ENCODE assay signal across 8 cellular contexts in genomic region chr16:21359537-21359936, GRCh38.
DNase-seq lines count a peak whose midpoint lies in the region; ATAC-seq and TF ChIP-seq lines count a peak whose summit lies in the region.
"Not testable (repeated sequence)": the region's sequence is repeated elsewhere in the genome, so short reads cannot be mapped to it uniquely, and the experiment has no call there.

No MANE protein-coding gene starts in this region.

- H3F3A ChIP-seq in SU-DHL-6 (ENCODE audit: insufficient read depth), result peaks cover 51% of the 10 kb centered on the region

- H3K36me3 ChIP-seq in BLaER1; SU-DHL-6 (ENCODE audit: low read length): not testable (repeated sequence)

- peaks cover 10% of the 10 kb centered on the region for H3K4me1 Mint-ChIP-seq in stimulated activated naive CD8-positive, alpha-beta T cell treated with anti-CD3 and anti-CD28 coated beads, Interleukin-15, amount 100 ng/mL, for 72 hours

- H3K27ac Mint-ChIP-seq in stimulated activated naive CD8-positive, alpha-beta T cell treated with anti-CD3 and anti-CD28 coated beads, Interleukin-15, amount 100 ng/mL, for 72 hours, result not testable (repeated sequence)

- not testable (repeated sequence) for H3K4me3 Mint-ChIP-seq in stimulated activated naive CD8-positive, alpha-beta T cell treated with anti-CD3 and anti-CD28 coated beads, Interleukin-15, amount 100 ng/mL, for 72 hours

- TF ChIP-seq CTCF in SU-DHL-6 (IDR thresholded peaks at IDR 0.05; ENCODE audit: insufficient read depth, low read length, poor library complexity, severe bottlenecking), result not testable (repeated sequence)

- DNase-seq in germinal center (ENCODE audit: low spot score), result peak; percentile 6
- not testable (repeated sequence) for DNase-seq in stimulated activated naive CD8-positive, alpha-beta T cell treated with anti-CD3 and anti-CD28 coated beads, Interleukin-15, amount 100 ng/mL, for 72 hours

- H3K27ac ChIP-seq in BLaER1 (peak overlapping the region; percentile 82), SU-DHL-6 (ENCODE audit: low read depth, low read length) (peak overlapping the region; percentile 99)

- H4K20me1 ChIP-seq in BLaER1; SU-DHL-6 (ENCODE audit: low read depth, low read length): not testable (repeated sequence)

- H3K9ac ChIP-seq in BLaER1 (peak overlapping the region; percentile 64; the same call in 1 of the 2 replicates), SU-DHL-6 (ENCODE audit: low read length) (peak overlapping the region; percentile 62)

- H3K9me3 ChIP-seq in BLaER1; SU-DHL-6 (ENCODE audit: insufficient read depth, low read length): not testable (repeated sequence)

- H3K4me3 ChIP-seq in BLaER1; SU-DHL-6 (ENCODE audit: insufficient read depth, low read length, poor library complexity, severe bottlenecking): not testable (repeated sequence)

- ATAC-seq in GM18909 (IDR thresholded peaks at IDR 0.05; ENCODE audit: poor library complexity, unreplicated experiment) (peak; percentile 6), GM21576 (IDR thresholded peaks at IDR 0.05; ENCODE audit: unreplicated experiment) (peak; percentile 5), HG02943 (IDR thresholded peaks at IDR 0.05; ENCODE audit: low read depth, unreplicated experiment) (peak; percentile 3), HG03439 (IDR thresholded peaks at IDR 0.05; ENCODE audit: unreplicated experiment) (peak; percentile 2)
- peak; percentile 43 for ATAC-seq in stimulated activated naive CD8-positive, alpha-beta T cell treated with anti-CD3 and anti-CD28 coated beads, Interleukin-15, amount 100 ng/mL, for 72 hours

- H3K9me3 Mint-ChIP-seq in stimulated activated naive CD8-positive, alpha-beta T cell treated with anti-CD3 and anti-CD28 coated beads, Interleukin-15, amount 100 ng/mL, for 72 hours, result not testable (repeated sequence)

- H3K4me2 ChIP-seq in BLaER1 (peak overlapping the region; percentile 84), SU-DHL-6 (ENCODE audit: low read depth, low read length, poor library complexity, severe bottlenecking) (peak overlapping the region; percentile 70)

- H3K4me1 ChIP-seq in BLaER1, result peaks cover 95% of the 10 kb centered on the region

- H2AFZ ChIP-seq in SU-DHL-6 (ENCODE audit: low read depth, low read length, severe bottlenecking), result not testable (repeated sequence)

- H3K9me2 ChIP-seq in SU-DHL-6 (replicated peaks; ENCODE audit: insufficient read depth, low read length), result not testable (repeated sequence)

- H3K27me3 ChIP-seq in BLaER1; SU-DHL-6 (ENCODE audit: low read length): not testable (repeated sequence)

- peaks cover 29% of the 10 kb centered on the region for H3K27me3 Mint-ChIP-seq in stimulated activated naive CD8-positive, alpha-beta T cell treated with anti-CD3 and anti-CD28 coated beads, Interleukin-15, amount 100 ng/mL, for 72 hours

- H3K79me2 ChIP-seq in SU-DHL-6 (ENCODE audit: insufficient read depth, low read length), result not testable (repeated sequence)
